ENCODE assay signal across 12 cellular contexts in the genomic region with DNA sequence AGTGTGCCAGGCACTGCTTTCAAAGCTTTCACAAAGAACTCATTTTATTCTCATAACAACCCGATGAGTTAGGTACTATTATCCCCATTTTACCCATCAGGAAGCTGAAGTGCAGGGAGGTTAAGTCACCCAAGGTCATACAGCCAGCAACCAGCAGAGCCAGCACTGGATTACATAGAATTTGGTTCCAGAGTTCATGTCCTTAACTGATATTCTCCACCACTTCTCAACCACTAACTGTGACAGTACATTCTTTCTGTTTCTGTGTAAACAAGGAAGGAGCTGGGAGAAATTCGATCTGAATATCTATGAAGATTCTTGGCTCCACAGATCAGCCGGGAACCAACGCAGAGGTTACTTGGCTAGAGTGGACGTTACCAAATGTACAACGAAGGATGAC.
DNase-seq lines count a peak whose midpoint lies in the region; ATAC-seq and TF ChIP-seq lines count a peak whose summit lies in the region.
"Had no signal": no experiment of that assay in that cellular context is flagged by ENCODE, and none has a peak within 500 bp of the region (broad histone marks: within the 10 kb centered on the region; RNA-seq: fewer than 3 reads in every experiment).

No MANE protein-coding gene starts in this region.

- no peak overlapping the region for H3K4me3 Mint-ChIP-seq in GM23338
- no peak overlapping the region for H3K4me3 Mint-ChIP-seq in activated CD4-positive, alpha-beta T cell treated with anti-CD3 and anti-CD28 coated beads, Interleukin-2, amount 10 ng/mL, durations not matched to agents 24 days and 14 days
- H3K4me3 Mint-ChIP-seq in activated T-helper 2 cell treated with anti-CD3 and anti-CD28 coated beads, Interferon-gamma antibody, Interleukin-2, Interleukin-4, amounts not matched to agents 10 μg/mL and 5 μg/mL and 100 μg/mL, durations not matched to agents 14 hours and 24 hours and 36 hours (ENCODE audit: low read depth), result no peak overlapping the region
- H3K4me3 Mint-ChIP-seq: dendritic cell treated with granulocyte-macrophage colony-stimulating factor and Interleukin-4, amounts not matched to agents 40 ng/mL and 50 ng/mL, for 4 days had no signal

- no peak for ATAC-seq in GM23338
- no peak for ATAC-seq in HG02759 (IDR thresholded peaks at IDR 0.05; ENCODE audit: unreplicated experiment)

- no peaks in the 10 kb centered on the region for H3K4me1 ChIP-seq in GM23338 (ENCODE audit: insufficient read depth)

- 0 out of 3 replicates have a peak, but pooled peaks cover 2% of the 10 kb centered on the region for H3K9me3 Mint-ChIP-seq in GM23338
- H3K9me3 Mint-ChIP-seq in activated CD4-positive, alpha-beta T cell treated with anti-CD3 and anti-CD28 coated beads, Interleukin-2, amount 10 ng/mL, durations not matched to agents 24 days and 14 days, result no peaks in the 10 kb centered on the region
- H3K9me3 Mint-ChIP-seq in activated T-helper 2 cell treated with anti-CD3 and anti-CD28 coated beads, Interferon-gamma antibody, Interleukin-2, Interleukin-4, amounts not matched to agents 10 μg/mL and 5 μg/mL and 100 μg/mL, durations not matched to agents 14 hours and 24 hours and 36 hours, result no peaks in the 10 kb centered on the region
- H3K9me3 Mint-ChIP-seq: dendritic cell treated with granulocyte-macrophage colony-stimulating factor and Interleukin-4, amounts not matched to agents 40 ng/mL and 50 ng/mL, for 4 days had no signal

- no peak overlapping the region for H3K27ac Mint-ChIP-seq in GM23338
- no peak overlapping the region for H3K27ac Mint-ChIP-seq in activated CD4-positive, alpha-beta T cell treated with anti-CD3 and anti-CD28 coated beads, Interleukin-2, amount 10 ng/mL, durations not matched to agents 24 days and 14 days
- no peak overlapping the region for H3K27ac Mint-ChIP-seq in activated T-helper 2 cell treated with anti-CD3 and anti-CD28 coated beads, Interferon-gamma antibody, Interleukin-2, Interleukin-4, amounts not matched to agents 10 μg/mL and 5 μg/mL and 100 μg/mL, durations not matched to agents 14 hours and 24 hours and 36 hours
- H3K27ac Mint-ChIP-seq: dendritic cell treated with granulocyte-macrophage colony-stimulating factor and Interleukin-4, amounts not matched to agents 40 ng/mL and 50 ng/mL, for 4 days had no signal

- no peaks in the 10 kb centered on the region for H4K20me1 ChIP-seq in GM23338 (replicated peaks; ENCODE audit: insufficient read depth)

- peaks cover 2% of the 10 kb centered on the region for H3K27me3 Mint-ChIP-seq in GM23338 (ENCODE audit: insufficient read depth, low read depth, poor library complexity)
- H3K27me3 Mint-ChIP-seq in activated CD4-positive, alpha-beta T cell treated with anti-CD3 and anti-CD28 coated beads, Interleukin-2, amount 10 ng/mL, durations not matched to agents 24 days and 14 days, result no peaks in the 10 kb centered on the region
- no peaks in the 10 kb centered on the region for H3K27me3 Mint-ChIP-seq in activated T-helper 2 cell treated with anti-CD3 and anti-CD28 coated beads, Interferon-gamma antibody, Interleukin-2, Interleukin-4, amounts not matched to agents 10 μg/mL and 5 μg/mL and 100 μg/mL, durations not matched to agents 14 hours and 24 hours and 36 hours (ENCODE audit: low read depth)
- H3K27me3 Mint-ChIP-seq: dendritic cell treated with granulocyte-macrophage colony-stimulating factor and Interleukin-4, amounts not matched to agents 40 ng/mL and 50 ng/mL, for 4 days had no signal

- H3K4me2 ChIP-seq in GM23338, result no peak overlapping the region
- H3K4me2 ChIP-seq: KMS-11 had no signal

- no peaks in the 10 kb centered on the region for H3K79me2 ChIP-seq in GM23338 (replicated peaks; ENCODE audit: insufficient read depth)

- peaks cover 9% of the 10 kb centered on the region; the same call in 2 of the 3 replicates for H3K36me3 Mint-ChIP-seq in GM23338 (ENCODE audit: low read depth)
- no peaks in the 10 kb centered on the region for H3K36me3 Mint-ChIP-seq in activated CD4-positive, alpha-beta T cell treated with anti-CD3 and anti-CD28 coated beads, Interleukin-2, amount 10 ng/mL, durations not matched to agents 24 days and 14 days (ENCODE audit: low read depth)
- H3K36me3 Mint-ChIP-seq in activated T-helper 2 cell treated with anti-CD3 and anti-CD28 coated beads, Interferon-gamma antibody, Interleukin-2, Interleukin-4, amounts not matched to agents 10 μg/mL and 5 μg/mL and 100 μg/mL, durations not matched to agents 14 hours and 24 hours and 36 hours (ENCODE audit: low read depth), result no peaks in the 10 kb centered on the region

- H3K4me1 Mint-ChIP-seq in GM23338, result no peaks in the 10 kb centered on the region
- peaks cover 4% of the 10 kb centered on the region for H3K4me1 Mint-ChIP-seq in activated CD4-positive, alpha-beta T cell treated with anti-CD3 and anti-CD28 coated beads, Interleukin-2, amount 10 ng/mL, durations not matched to agents 24 days and 14 days
- H3K4me1 Mint-ChIP-seq in activated T-helper 2 cell treated with anti-CD3 and anti-CD28 coated beads, Interferon-gamma antibody, Interleukin-2, Interleukin-4, amounts not matched to agents 10 μg/mL and 5 μg/mL and 100 μg/mL, durations not matched to agents 14 hours and 24 hours and 36 hours (ENCODE audit: low read depth), result peaks cover 2% of the 10 kb centered on the region

- no peaks in the 10 kb centered on the region for H3K36me3 ChIP-seq in GM23338 (ENCODE audit: insufficient read depth)

- no peaks in the 10 kb centered on the region for H3F3A ChIP-seq in GM23338 (replicated peaks; ENCODE audit: low read depth)

- H3K27me3 ChIP-seq in GM23338 (ENCODE audit: insufficient read depth), result no peaks in the 10 kb centered on the region

- intact Hi-C loops in activated CD4-positive, alpha-beta T cell treated with anti-CD3 and anti-CD28 coated beads, Interleukin-2, amount 10 ng/mL, durations not matched to agents 24 days and 14 days (cut with micrococcal nuclease), result loop anchor here (10.0 kb wide), 1 partner anchor 770 kb away; no protein-coding TSS in a partner anchor
- intact Hi-C loops in activated T-helper 2 cell treated with anti-CD3 and anti-CD28 coated beads, Interferon-gamma antibody, Interleukin-2, Interleukin-4, amounts not matched to agents 10 μg/mL and 5 μg/mL and 100 μg/mL, durations not matched to agents 14 hours and 24 hours and 36 hours (cut with micrococcal nuclease), result no loop called here

- H2AFZ ChIP-seq in GM23338, result no peak overlapping the region

- H3K9me2 ChIP-seq in GM23338 (ENCODE audit: insufficient read depth), result peaks cover 6% of the 10 kb centered on the region; the same call in 1 of the 2 replicates

- no peak for TF ChIP-seq CTCF in GM23338 (conservative IDR thresholded peaks at IDR 0.05; ENCODE audit: low read depth in 2 of 2)

- peak; percentile 9 for DNase-seq in GM23338 (ENCODE audit: low spot score)
- DNase-seq in OCI-M1 (lab: John Stamatoyannopoulos, UW), result peak; percentile 72
- peak; percentile 49 for DNase-seq in fibroblast of the conjunctiva (ENCODE audit: low read depth)
- peak; percentile 41 for DNase-seq in renal cortical epithelial cell (ENCODE audit: low read depth)
- DNase-seq in NOMO-1 treated with dmso at 0.1 percent for 144 hours (lab: John Stamatoyannopoulos, UW; ENCODE audit: unreplicated experiment), result no peak
- DNase-seq in activated CD4-positive, alpha-beta T cell treated with anti-CD3 and anti-CD28 coated beads, Interleukin-2, amount 10 ng/mL, durations not matched to agents 24 days and 14 days, result no peak
- DNase-seq in activated T-helper 2 cell treated with anti-CD3 and anti-CD28 coated beads, Interferon-gamma antibody, Interleukin-2, Interleukin-4, amounts not matched to agents 10 μg/mL and 5 μg/mL and 100 μg/mL, durations not matched to agents 14 hours and 24 hours and 36 hours (ENCODE audit: low spot score), result no peak
- DNase-seq: activated CD4-positive, alpha-beta T cell treated with anti-CD3 and anti-CD28 coated beads, Interleukin-2, amount 50 U/mL, for 1 hour had no signal

- no peak overlapping the region for H3K27ac ChIP-seq in GM23338 (ENCODE audit: low read depth)
- H3K27ac ChIP-seq: KMS-11 had no signal

- H3K4me3 ChIP-seq in GM23338, result no peak overlapping the region
- H3K4me3 ChIP-seq: skin epidermis had no signal

TF ChIP-seq in GM23338, 12 proteins besides CTCF, POLR2A, EP300 and RAD21 (continues in another document):
- TF ChIP-seq JUNB (IDR thresholded peaks at IDR 0.05; ENCODE audit: unreplicated experiment), result no peak
- no peak for TF ChIP-seq POLR2AphosphoS5 (IDR thresholded peaks at IDR 0.05; ENCODE audit: low read depth)
- TF ChIP-seq NANOG (IDR thresholded peaks at IDR 0.05; ENCODE audit: borderline replicate concordance), result no peak
- no peak for TF ChIP-seq ZNF331 (CRISPR knock-in tag; IDR thresholded peaks at IDR 0.05; ENCODE audit: low read depth)
- no peak for TF ChIP-seq STAT1 (IDR thresholded peaks at IDR 0.05; ENCODE audit: unreplicated experiment)
- TF ChIP-seq EZH2 (IDR thresholded peaks at IDR 0.05; ENCODE audit: low read depth, unreplicated experiment), result no peak
- no peak for TF ChIP-seq CREB1 (CRISPR knock-in tag; IDR thresholded peaks at IDR 0.05; ENCODE audit: low read depth)
- TF ChIP-seq REST (IDR thresholded peaks at IDR 0.05; ENCODE audit: unreplicated experiment), result no peak

Comparison
In these comparisons a context has a peak if more than half of its experiments do, and no peak if none do; other contexts are left out.
1. DNase-seq: peak in GM23338 (single experiment), OCI-M1 (single experiment), fibroblast of the conjunctiva (single experiment) and renal cortical epithelial cell (single experiment); none in NOMO-1 treated with dmso at 0.1 percent for 144 hours (single experiment), activated CD4-positive, alpha-beta T cell treated with anti-CD3 and anti-CD28 coated beads, Interleukin-2, amount 10 ng/mL, durations not matched to agents 24 days and 14 days (single experiment) and activated T-helper 2 cell treated with anti-CD3 and anti-CD28 coated beads, Interferon-gamma antibody, Interleukin-2, Interleukin-4, amounts not matched to agents 10 μg/mL and 5 μg/mL and 100 μg/mL, durations not matched to agents 14 hours and 24 hours and 36 hours (single experiment).